8 cellular contexts compared by ENCODE assay signal in the genomic region with DNA sequence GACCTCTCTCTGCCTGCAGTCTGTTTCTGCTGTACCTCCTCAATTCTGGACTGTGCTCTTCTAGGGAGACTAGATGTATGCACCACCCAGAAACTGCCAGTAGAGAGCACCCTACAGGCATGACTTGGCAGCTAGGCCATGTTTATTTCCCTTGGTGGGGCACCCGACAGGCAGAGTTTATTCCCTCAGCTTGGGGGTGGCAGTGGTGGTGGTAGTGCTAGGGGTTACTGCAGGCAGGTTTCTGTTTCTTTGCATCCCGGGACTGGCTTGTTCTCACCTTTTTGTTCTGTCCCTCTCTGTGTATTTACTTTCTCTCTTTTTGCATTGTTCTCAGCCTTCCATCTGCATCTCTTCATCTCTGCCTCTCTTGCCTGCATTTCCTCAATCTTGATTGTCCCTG. TPM values are rescaled to one million over a fixed set of nuclear protein-coding genes. Genes with fewer than 3 reads are reported as not detected.
A peak's percentile ranks its signal among the peaks of the same experiment; 100 is the strongest.
DNase-seq lines count a peak whose midpoint lies in the region; ATAC-seq and TF ChIP-seq lines count a peak whose summit lies in the region.

No MANE protein-coding gene starts in this region.

- no peak overlapping the region for H2BK12ac ChIP-seq in H9 (ENCODE audit: insufficient read length, low read depth, low read length)

- no peaks in the 10 kb centered on the region for H3K79me1 ChIP-seq in H9 (ENCODE audit: insufficient read depth, low read depth, low read length, poor library complexity, severe bottlenecking)

- POLR2A ChIA-PET in activated CD8-positive, alpha-beta T cell treated with anti-CD3 and anti-CD28 coated beads for 36 hours (lab: Charles Lee): interaction anchor here (1.0 to 2.4 kb wide), 5 partner anchors 15 to 104 kb away, joined by 3 to 9 read pairs (median 6); a partner anchor contains a TSS

- peak overlapping the region; percentile 45 for H3K9ac ChIP-seq in H9 (ENCODE audit: extremely low read depth, insufficient read length, low read length)

- no peak overlapping the region for H3K23ac ChIP-seq in H9 (ENCODE audit: insufficient read length, low read depth, low read length)

- H4K8ac ChIP-seq in H9 (replicated peaks; ENCODE audit: insufficient read length, low read depth, low read length): no peak overlapping the region

- H2BK120ac ChIP-seq in H9 (ENCODE audit: low read depth, low read length, poor library complexity, severe bottlenecking): no peak overlapping the region

- H4K20me1 ChIP-seq in H9 (ENCODE audit: control insufficient read depth, insufficient read depth, insufficient read length): no peaks in the 10 kb centered on the region

- no peak overlapping the region for H4K5ac ChIP-seq in H9 (ENCODE audit: insufficient read length, low read depth, low read length)

- H3K79me2 ChIP-seq in H9 (ENCODE audit: insufficient read depth, low read length): no peaks in the 10 kb centered on the region

- peak overlapping the region; percentile 74 for H3K18ac ChIP-seq in H9 (ENCODE audit: insufficient read length, low read depth, low read length)

- peak overlapping the region; percentile 26 for H3K4me2 ChIP-seq in H9 (ENCODE audit: insufficient read depth, insufficient read length, low read length)

- H3K36me3 ChIP-seq in effector memory CD4-positive, alpha-beta T cell (ENCODE audit: control insufficient read depth, insufficient read depth, low read length): no peaks in the 10 kb centered on the region

- in situ Hi-C loops in Caki2 (cut with HindIII; ENCODE audit: low pct_unique_long_range_greater_than_20kb, low sequenced_read_pairs): no loop called here

- H3K23me2 ChIP-seq in H9 (ENCODE audit: insufficient read length, low read depth, low read length, poor library complexity, severe bottlenecking): peaks cover 3% of the 10 kb centered on the region

- no peak overlapping the region for H2BK15ac ChIP-seq in H9 (ENCODE audit: low read depth, low read length)

- H2BK5ac ChIP-seq in H9 (ENCODE audit: insufficient read length, low read length): peak overlapping the region; percentile 27

- no peak overlapping the region for H2BK20ac ChIP-seq in H9 (ENCODE audit: low read depth, low read length, poor library complexity, severe bottlenecking)

- no peak overlapping the region; a peak in 1 of 5 replicates for H3K4me3 Mint-ChIP-seq in H9
- no peak overlapping the region for H3K4me3 Mint-ChIP-seq in activated CD8-positive, alpha-beta T cell treated with anti-CD3 and anti-CD28 coated beads for 36 hours
- no peak overlapping the region for H3K4me3 Mint-ChIP-seq in stimulated activated naive B cell treated with anti-CD40 and anti-IgM and Interleukin-4, amounts not matched to agents 10 μg/mL and 1 μg/mL and 100 μg/mL, for 72 hours

- H3K4me3 ChIP-seq in effector memory CD4-positive, alpha-beta T cell (ENCODE audit: insufficient read depth, low read depth, low read length, poor library complexity, severe bottlenecking): no peak overlapping the region

- no CpG with 5 or more reads among the region's 2 CpGs for WGBS in H9 (ENCODE audit: extremely low coverage, insufficient read length, low lambda C conversion rate)

- no peaks in the 10 kb centered on the region for H3K9me3 ChIP-seq in H9 (ENCODE audit: control insufficient read depth, low read depth, low read length)
- H3K9me3 ChIP-seq in effector memory CD4-positive, alpha-beta T cell (ENCODE audit: control insufficient read depth, low read length): no peaks in the 10 kb centered on the region

- no peak overlapping the region for H3K4ac ChIP-seq in H9 (ENCODE audit: low read depth, low read length)

- H4K91ac ChIP-seq in H9 (ENCODE audit: insufficient read length, low read depth, low read length): no peak overlapping the region

- peaks cover 5% of the 10 kb centered on the region; the same call in 1 of the 2 replicates for H3K4me1 ChIP-seq in H9 (ENCODE audit: insufficient read depth, low read length)
- no peaks in the 10 kb centered on the region for H3K4me1 ChIP-seq in effector memory CD4-positive, alpha-beta T cell (ENCODE audit: control insufficient read depth, insufficient read depth, low read length, poor library complexity, severe bottlenecking)

- no peaks in the 10 kb centered on the region; the same call in none of the 2 replicates for H3K27me3 Mint-ChIP-seq in H9 (ENCODE audit: low read depth)
- no peaks in the 10 kb centered on the region for H3K27me3 Mint-ChIP-seq in activated CD8-positive, alpha-beta T cell treated with anti-CD3 and anti-CD28 coated beads for 36 hours
- H3K27me3 Mint-ChIP-seq in stimulated activated naive B cell treated with anti-CD40 and anti-IgM and Interleukin-4, amounts not matched to agents 10 μg/mL and 1 μg/mL and 100 μg/mL, for 72 hours: no peaks in the 10 kb centered on the region

- H3K9me3 Mint-ChIP-seq in H9: no peaks in the 10 kb centered on the region
- no peaks in the 10 kb centered on the region for H3K9me3 Mint-ChIP-seq in activated CD8-positive, alpha-beta T cell treated with anti-CD3 and anti-CD28 coated beads for 36 hours
- no peaks in the 10 kb centered on the region for H3K9me3 Mint-ChIP-seq in stimulated activated naive B cell treated with anti-CD40 and anti-IgM and Interleukin-4, amounts not matched to agents 10 μg/mL and 1 μg/mL and 100 μg/mL, for 72 hours

- peaks cover 10 to 35% (median 24%) of the 10 kb centered on the region in 3 experiments; a peak in 6 of 7 replicates for H3K36me3 Mint-ChIP-seq in H9 (ENCODE audit: insufficient read depth in 1 of 3, low read depth in 3 of 3)
- H3K36me3 Mint-ChIP-seq in activated CD8-positive, alpha-beta T cell treated with anti-CD3 and anti-CD28 coated beads for 36 hours (ENCODE audit: low read depth): no peaks in the 10 kb centered on the region
- peaks cover 27 to 46% of the 10 kb centered on the region in 2 donors for H3K36me3 Mint-ChIP-seq in stimulated activated naive B cell treated with anti-CD40 and anti-IgM and Interleukin-4, amounts not matched to agents 10 μg/mL and 1 μg/mL and 100 μg/mL, for 72 hours

- TF ChIP-seq CTCF in H9 (conservative IDR thresholded peaks at IDR 0.05): peak; percentile 72
- peak; percentile 67 for TF ChIP-seq CTCF in activated CD8-positive, alpha-beta T cell treated with anti-CD3 and anti-CD28 coated beads for 36 hours (IDR thresholded peaks at IDR 0.05)

- CTCF ChIA-PET in activated CD8-positive, alpha-beta T cell treated with anti-CD3 and anti-CD28 coated beads for 36 hours (lab: Charles Lee): interaction anchor here (0.6 to 25.4 kb wide), 30 partner anchors 8 to 289 kb away, joined by 3 to 556 read pairs (median 5); a partner anchor contains a TSS

- H3K27ac Mint-ChIP-seq in H9: peak overlapping the region; percentile 3 to 91 (median 34); a peak in 6 of 7 replicates
- peak overlapping the region; percentile 60 for H3K27ac Mint-ChIP-seq in activated CD8-positive, alpha-beta T cell treated with anti-CD3 and anti-CD28 coated beads for 36 hours
- peak overlapping the region; percentile 82 for H3K27ac Mint-ChIP-seq in stimulated activated naive B cell treated with anti-CD40 and anti-IgM and Interleukin-4, amounts not matched to agents 10 μg/mL and 1 μg/mL and 100 μg/mL, for 72 hours

- no peak overlapping the region for H2AK5ac ChIP-seq in H9 (ENCODE audit: insufficient read length, low read length)

- ATAC-seq in activated CD8-positive, alpha-beta T cell treated with anti-CD3 and anti-CD28 coated beads for 36 hours: peak; percentile 97
- ATAC-seq in stimulated activated naive B cell treated with anti-CD40 and anti-IgM and Interleukin-4, amounts not matched to agents 10 μg/mL and 1 μg/mL and 100 μg/mL, for 72 hours (replicated peaks): peak; percentile 86 to 89
- no peak for ATAC-seq in GM21723 (IDR thresholded peaks at IDR 0.05; ENCODE audit: unreplicated experiment)

- H3K27me3 ChIP-seq in H9 (ENCODE audit: insufficient read depth, low read length): no peaks in the 10 kb centered on the region
- no peaks in the 10 kb centered on the region for H3K27me3 ChIP-seq in effector memory CD4-positive, alpha-beta T cell (replicated peaks; ENCODE audit: control insufficient read depth, insufficient read depth, low read length, poor library complexity, severe bottlenecking)

- H3K56ac ChIP-seq in H9 (ENCODE audit: insufficient read length, low read depth, low read length): no peak overlapping the region

- H3T11ph ChIP-seq in H9 (ENCODE audit: low read length): no peak overlapping the region

- peaks cover 20 to 24% of the 10 kb centered on the region in 2 experiments for H3K4me1 Mint-ChIP-seq in H9
- peaks cover 18% of the 10 kb centered on the region for H3K4me1 Mint-ChIP-seq in activated CD8-positive, alpha-beta T cell treated with anti-CD3 and anti-CD28 coated beads for 36 hours (ENCODE audit: low read depth)
- peaks cover 30 to 45% of the 10 kb centered on the region in 2 donors for H3K4me1 Mint-ChIP-seq in stimulated activated naive B cell treated with anti-CD40 and anti-IgM and Interleukin-4, amounts not matched to agents 10 μg/mL and 1 μg/mL and 100 μg/mL, for 72 hours

- intact Hi-C loops in activated CD8-positive, alpha-beta T cell treated with anti-CD3 and anti-CD28 coated beads for 36 hours (cut with micrococcal nuclease): no loop called here

- no peak overlapping the region for H2AFZ ChIP-seq in H9 (ENCODE audit: low read length)

- DNase-seq in Caki2 (ENCODE audit: low read depth): peak; percentile 38
- peak; percentile 81 for DNase-seq in H9
- peak; percentile 24 for DNase-seq in NCI-H774 (lab: John Stamatoyannopoulos, UW)
- DNase-seq in activated CD8-positive, alpha-beta T cell treated with anti-CD3 and anti-CD28 coated beads for 36 hours: peak; percentile 84
- peak; percentile 17 to 34 (median 19) for DNase-seq in effector memory CD4-positive, alpha-beta T cell
- DNase-seq in medulla oblongata (ENCODE audit: extremely low spot score): peak; percentile 84
- DNase-seq in stimulated activated naive B cell treated with anti-CD40 and anti-IgM and Interleukin-4, amounts not matched to agents 10 μg/mL and 1 μg/mL and 100 μg/mL, for 72 hours: peak; percentile 47

- H3K27ac ChIP-seq in H9 (ENCODE audit: insufficient read length, low read depth, low read length): peak overlapping the region; percentile 63
- no peak overlapping the region for H3K27ac ChIP-seq in effector memory CD4-positive, alpha-beta T cell (ENCODE audit: insufficient read depth, low read length, poor library complexity, severe bottlenecking)

- H3K14ac ChIP-seq in H9 (ENCODE audit: insufficient read depth, low read length): no peak overlapping the region

RNA-seq across cellular contexts. Expression of a gene that starts 13.6 kb away (rescaled TPM):
- 7.9 and 10.9 TPM in 2 replicates for total RNA-seq in Caki2 (2014; rRNA removed; shearing (Covaris generic); ENCODE audit: low replicate concordance)
- total RNA-seq in H9 (2021): 17.4 and 19.0 TPM in 2 replicates
- total RNA-seq in activated CD8-positive, alpha-beta T cell treated with anti-CD3 and anti-CD28 coated beads for 36 hours: 1 to 10 TPM; 4.9 to 5.6 TPM

RNA-seq across cellular contexts. Expression of a gene that starts 31.5 kb away (rescaled TPM):
- 0.64 TPM in 1 of 2 replicates, not detected in the other for total RNA-seq in Caki2 (2014; rRNA removed; shearing (Covaris generic); ENCODE audit: low replicate concordance)
- 0.42 and 0.46 TPM in 2 replicates for total RNA-seq in H9 (2021)
- total RNA-seq in activated CD8-positive, alpha-beta T cell treated with anti-CD3 and anti-CD28 coated beads for 36 hours: not detected

Comparison
In these comparisons a context has a peak if more than half of its experiments do, and no peak if none do; other contexts are left out.
1. DNase-seq: peak in every context shown above with its lines; median percentile 84 in activated CD8-positive, alpha-beta T cell treated with anti-CD3 and anti-CD28 coated beads for 36 hours; 84 in medulla oblongata; 81 in H9; 47 in stimulated activated naive B cell treated with anti-CD40 and anti-IgM and Interleukin-4, amounts not matched to agents 10 μg/mL and 1 μg/mL and 100 μg/mL, for 72 hours; 38 in Caki2; 24 in NCI-H774; 19 in effector memory CD4-positive, alpha-beta T cell.